In genomic region chr10:58384536-58384998, GRCh38 we compare ENCODE assay signal across 9 cellular contexts. TPM values are rescaled to one million over a fixed set of nuclear protein-coding genes. Genes with fewer than 3 reads are reported as not detected.
A peak's percentile ranks its signal among the peaks of the same experiment; 100 is the strongest.
DNase-seq lines count a peak whose midpoint lies in the region; ATAC-seq, FAIRE-seq and TF ChIP-seq lines count a peak whose summit lies in the region.
"Had no signal": no experiment of that assay in that cellular context is flagged by ENCODE, and none has a peak within 500 bp of the region (broad histone marks: within the 10 kb centered on the region; RNA-seq: fewer than 3 reads in every experiment).

No MANE protein-coding gene starts in this region.

- ATAC-seq in HG03175 (IDR thresholded peaks at IDR 0.05; ENCODE audit: unreplicated experiment): peak; percentile 1
- ATAC-seq in left colon: peak; percentile 6
- ATAC-seq in HG03097 (IDR thresholded peaks at IDR 0.05; ENCODE audit: low FRiP score, unreplicated experiment): no peak

- WGBS in thymus: under 1% methylated on average over 12 of the region's 12 CpGs

- peaks cover 0 to 19% of the 10 kb centered on the region in 2 donors for H3K36me3 ChIP-seq in ascending aorta
- peaks cover 6% of the 10 kb centered on the region for H3K36me3 ChIP-seq in thymus (ENCODE audit: control insufficient read depth, insufficient read depth)

- intact Hi-C loops in ascending aorta (cut with DNase I): loop anchor here (2.0 kb wide), 2 partner anchors 86 to 116 kb away; partner anchors contain the start of gene CISD1
- intact Hi-C loops in left colon (cut with DNase I, micrococcal nuclease): no loop called here

- TF ChIP-seq CTCF in ascending aorta (IDR thresholded peaks at IDR 0.05): no peak

- H3K4me1 ChIP-seq in ascending aorta (peaks cover 0 to 3% of the 10 kb centered on the region in 2 donors), thymus (ENCODE audit: control insufficient read depth, insufficient read depth, low read length) (peaks cover 17% of the 10 kb centered on the region)

- DNase-seq in DMS 273 (lab: John Stamatoyannopoulos, UW; ENCODE audit: unreplicated experiment) (peak; percentile 35), DMS 273 treated with DMSO at 0.1 percent for 48 hours (lab: John Stamatoyannopoulos, UW) (no peak), ascending aorta (ENCODE audit: low spot score in 2 of 2) (no peak), left colon (no peak), GM19239 (ENCODE audit: insufficient read length, low spot score) (no peak)

- H3K4me3 ChIP-seq in ascending aorta (peak overlapping the region; percentile 67), thymus (ENCODE audit: low read length) (peak overlapping the region; percentile 75)

- no peak for FAIRE-seq in GM19239 (lab: Jason Lieb, UNC)
- FAIRE-seq: A204.1 had no signal

- H3K27ac ChIP-seq in ascending aorta: peak overlapping the region; percentile 88 to 93
- H3K27ac ChIP-seq in thymus (ENCODE audit: low read depth): peak overlapping the region; percentile 89

- H3K27me3 ChIP-seq in ascending aorta: no peaks in the 10 kb centered on the region
- no peaks in the 10 kb centered on the region for H3K27me3 ChIP-seq in thymus (ENCODE audit: control insufficient read depth, insufficient read depth)

- no peaks in the 10 kb centered on the region for H3K9me3 ChIP-seq in ascending aorta
- H3K9me3 ChIP-seq in thymus (ENCODE audit: control insufficient read depth): no peaks in the 10 kb centered on the region

RNA-seq across cellular contexts. Expression of gene TFAM, which starts 0.6 kb away (rescaled TPM):
- 3.4 TPM for total RNA-seq in ascending aorta
- 10 to 100 TPM; 34.5 to 35.3 TPM for total RNA-seq in left colon
- polyA plus RNA-seq in thymus: 15.0 TPM

RNA-seq across cellular contexts. Expression of gene UBE2D1, which starts 49.8 kb away (rescaled TPM):
- total RNA-seq in ascending aorta (4.2 TPM), left colon (10 to 100 TPM; 13.3 to 22.2 TPM)
- polyA plus RNA-seq in thymus: 24.0 TPM
